Comparison of ENCODE assay signal across 26 cellular contexts in genomic region chr9:135809166-135809565, GRCh38.
A peak's percentile ranks its signal among the peaks of the same experiment; 100 is the strongest.
DNase-seq lines count a peak whose midpoint lies in the region; ATAC-seq, FAIRE-seq and TF ChIP-seq lines count a peak whose summit lies in the region.
"Had no signal": no experiment of that assay in that cellular context is flagged by ENCODE, and none has a peak within 500 bp of the region (broad histone marks: within the 10 kb centered on the region; RNA-seq: fewer than 3 reads in every experiment).

No MANE protein-coding gene starts in this region.

- 79 to 83% methylated on average over 10 of the region's 10 CpGs for WGBS in thyroid gland, 2 donors

- TF ChIP-seq CTCF in astrocyte (IDR thresholded peaks at IDR 0.05; ENCODE audit: insufficient read depth, low read depth, low read length) (no peak), thyroid gland (IDR thresholded peaks at IDR 0.05) (no peak)

- peaks cover 8% of the 10 kb centered on the region for H3K4me1 Mint-ChIP-seq in astrocyte (ENCODE audit: low read depth, unreplicated experiment)
- peaks cover 6% of the 10 kb centered on the region for H3K4me1 Mint-ChIP-seq in activated naive CD8-positive, alpha-beta T cell treated with anti-CD3 and anti-CD28 coated beads, Interleukin-2, amount 50 U/mL, for 24 hours

- H3K36me3 ChIP-seq in astrocyte (ENCODE audit: insufficient read depth, low read length) (peaks cover 2% of the 10 kb centered on the region), HAP-1 (replicated peaks) (peaks cover 29% of the 10 kb centered on the region), thyroid gland (peaks cover 16 to 18% of the 10 kb centered on the region in 2 donors)

- peaks cover 31% of the 10 kb centered on the region for H4K20me1 ChIP-seq in astrocyte (ENCODE audit: insufficient read depth, low read length)

- in situ Hi-C loops in HAP-1 (cut with MboI; ENCODE audit: low sequenced_read_pairs) = no loop called here

- H3K9me3 ChIP-seq in astrocyte (ENCODE audit: insufficient read depth, low read depth, low read length) (no peaks in the 10 kb centered on the region), HAP-1 (no peaks in the 10 kb centered on the region), thyroid gland (no peaks in the 10 kb centered on the region)
- H3K9me3 ChIP-seq: adrenal gland, Peyer's patch, right lobe of liver, SJSA1, tibial artery had no signal

- no peak overlapping the region for H3K4me2 ChIP-seq in astrocyte (ENCODE audit: low read length)

- H3K27me3 ChIP-seq in astrocyte (ENCODE audit: insufficient read depth, low read length) (no peaks in the 10 kb centered on the region), HAP-1 (ENCODE audit: low read depth) (no peaks in the 10 kb centered on the region), thyroid gland (no peaks in the 10 kb centered on the region)
- H3K27me3 ChIP-seq: adrenal gland, Peyer's patch, right lobe of liver, SJSA1, tibial artery had no signal

- no peak overlapping the region for H3K27ac Mint-ChIP-seq in astrocyte (ENCODE audit: unreplicated experiment)
- no peak overlapping the region for H3K27ac Mint-ChIP-seq in activated naive CD8-positive, alpha-beta T cell treated with anti-CD3 and anti-CD28 coated beads, Interleukin-2, amount 50 U/mL, for 24 hours
- H3K27ac Mint-ChIP-seq: CD4-positive, alpha-beta T cell had no signal

- H3K4me1 ChIP-seq in astrocyte (ENCODE audit: insufficient read depth, low read length) (peaks cover 3% of the 10 kb centered on the region), HAP-1 (no peaks in the 10 kb centered on the region), thyroid gland (no peaks in the 10 kb centered on the region)
- H3K4me1 ChIP-seq: adrenal gland, Peyer's patch, right lobe of liver, SJSA1 had no signal

- no peak overlapping the region for H2AFZ ChIP-seq in astrocyte (ENCODE audit: low read depth, low read length)

- H3K79me2 ChIP-seq in astrocyte (ENCODE audit: insufficient read depth, low read length) = no peaks in the 10 kb centered on the region

- FAIRE-seq in astrocyte (lab: Jason Lieb, UNC) = peak; percentile 32
- FAIRE-seq: H1, kidney, TTC549 had no signal

- ATAC-seq in activated naive CD8-positive, alpha-beta T cell treated with anti-CD3 and anti-CD28 coated beads, Interleukin-2, amount 50 U/mL, for 24 hours = no peak
- ATAC-seq: right lobe of liver; stimulated activated naive CD8-positive, alpha-beta T cell treated with anti-CD3 and anti-CD28 coated beads, Interleukin-15, Interleukin-2, amounts not matched to agents 100 U/mL and 50 U/mL, for 24 hours had no signal

- H3K4me3 ChIP-seq in astrocyte (ENCODE audit: insufficient read depth, low read depth, low read length) = no peak overlapping the region
- H3K4me3 ChIP-seq in skeletal muscle cell (ENCODE audit: low read depth, low read length) = no peak overlapping the region
- no peak overlapping the region for H3K4me3 ChIP-seq in HAP-1
- H3K4me3 ChIP-seq in thyroid gland (replicated peaks in 1 of 3) = no peak overlapping the region
- H3K4me3 ChIP-seq: adrenal gland, Peyer's patch, right lobe of liver, SJSA1, tibial artery had no signal

- no peak for TF ChIP-seq POLR2A in thyroid gland (IDR thresholded peaks at IDR 0.05)

- H3K36me3 Mint-ChIP-seq in astrocyte (ENCODE audit: low read depth, unreplicated experiment) = peaks cover 18% of the 10 kb centered on the region
- peaks cover 16% of the 10 kb centered on the region for H3K36me3 Mint-ChIP-seq in activated naive CD8-positive, alpha-beta T cell treated with anti-CD3 and anti-CD28 coated beads, Interleukin-2, amount 50 U/mL, for 24 hours (ENCODE audit: low read depth)

- no peak overlapping the region for H3K4me3 Mint-ChIP-seq in astrocyte (ENCODE audit: unreplicated experiment)
- no peak overlapping the region for H3K4me3 Mint-ChIP-seq in activated naive CD8-positive, alpha-beta T cell treated with anti-CD3 and anti-CD28 coated beads, Interleukin-2, amount 50 U/mL, for 24 hours
- H3K4me3 Mint-ChIP-seq: CD4-positive, alpha-beta T cell had no signal

- intact Hi-C loops in thyroid gland (cut with DNase I) = no loop called here

- DNase-seq in ELR (ENCODE audit: low read depth) (peak; percentile 6), astrocyte (ENCODE audit: low read depth) (peak; percentile 48), fibroblast of peridontal ligament (ENCODE audit: extremely low read depth) (peak; percentile 90), skeletal muscle cell (ENCODE audit: low read depth) (peak; percentile 54), HAP-1 (ENCODE audit: low spot score in 2 of 2) (no peak), thyroid gland (no peak)
- no peak for DNase-seq in activated naive CD8-positive, alpha-beta T cell treated with anti-CD3 and anti-CD28 coated beads, Interleukin-2, amount 50 U/mL, for 24 hours
- DNase-seq: activated CD4-positive, alpha-beta T cell treated with anti-CD3 and anti-CD28 coated beads for 1 hour; activated gamma-delta T cell treated with Interleukin-2 at 50 U/mL for 16 hours; activated T-cell treated with anti-CD3 and anti-CD28 coated beads, Interleukin-2, amount 50 U/mL, for 1 hour; adrenal gland; CD4-positive, alpha-beta T cell; central memory CD4-positive, alpha-beta T cell; Kasumi-1; kidney; NCI-H187; NCI-H2171 treated with DMSO at 0.1 percent for 48 hours; NCI-H524 treated with DMSO at 0.1 percent for 48 hours; Peyer's patch; right lobe of liver; stimulated activated CD4-positive, alpha-beta T cell treated with anti-CD3 and anti-CD28 coated beads, Interleukin-15, amount 100 ng/mL, for 24 hours; stimulated activated naive CD8-positive, alpha-beta T cell treated with anti-CD3 and anti-CD28 coated beads, Interleukin-15, Interleukin-2, amounts not matched to agents 100 U/mL and 50 U/mL, for 24 hours had no signal

- H3K9me3 Mint-ChIP-seq in astrocyte (ENCODE audit: unreplicated experiment) = no peaks in the 10 kb centered on the region
- H3K9me3 Mint-ChIP-seq in activated naive CD8-positive, alpha-beta T cell treated with anti-CD3 and anti-CD28 coated beads, Interleukin-2, amount 50 U/mL, for 24 hours = no peaks in the 10 kb centered on the region
- H3K9me3 Mint-ChIP-seq: CD4-positive, alpha-beta T cell had no signal

- H3K27ac ChIP-seq in astrocyte (ENCODE audit: low read depth, low read length) (no peak overlapping the region), thyroid gland (no peak overlapping the region)
- H3K27ac ChIP-seq: adrenal gland, Peyer's patch, right lobe of liver, SJSA1, tibial artery had no signal

- H3K9ac ChIP-seq in astrocyte (ENCODE audit: low read length) = no peak overlapping the region

- no peaks in the 10 kb centered on the region for H3K27me3 Mint-ChIP-seq in astrocyte (ENCODE audit: low read depth, unreplicated experiment)
- H3K27me3 Mint-ChIP-seq in activated naive CD8-positive, alpha-beta T cell treated with anti-CD3 and anti-CD28 coated beads, Interleukin-2, amount 50 U/mL, for 24 hours = no peaks in the 10 kb centered on the region
- H3K27me3 Mint-ChIP-seq: CD4-positive, alpha-beta T cell had no signal

Comparison
In these comparisons a context has a peak if more than half of its experiments do, and no peak if none do; other contexts are left out.
1. DNase-seq: peak in ELR (single experiment), astrocyte (single experiment), fibroblast of peridontal ligament (single experiment) and skeletal muscle cell (single experiment); none in HAP-1 (0 of 2), thyroid gland (0 of 2) and activated naive CD8-positive, alpha-beta T cell treated with anti-CD3 and anti-CD28 coated beads, Interleukin-2, amount 50 U/mL, for 24 hours (single experiment).